In the genomic region with DNA sequence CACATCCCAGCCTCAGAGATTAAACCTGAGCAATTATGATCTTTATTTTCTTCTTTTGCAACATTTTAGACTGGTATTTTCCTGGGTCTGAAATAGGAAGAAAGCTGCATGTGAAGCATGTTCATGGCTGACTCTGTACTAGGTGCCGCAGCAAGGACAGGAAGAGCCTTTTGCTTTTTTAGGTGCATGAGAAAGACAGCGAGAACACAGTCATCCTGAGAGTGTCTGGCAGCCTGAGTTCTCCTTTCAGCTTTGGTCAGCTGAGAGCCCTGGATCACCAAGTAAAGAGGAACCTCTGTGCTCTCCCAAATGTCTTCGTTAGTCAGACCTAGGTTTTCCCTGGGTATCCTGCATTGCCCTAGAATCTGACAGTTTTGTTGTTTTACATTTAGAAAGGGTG, we compare ENCODE assay signal across 11 cellular contexts. TPM values are rescaled to one million over a fixed set of nuclear protein-coding genes. Genes with fewer than 3 reads are reported as not detected.
DNase-seq lines count a peak whose midpoint lies in the region; ATAC-seq and TF ChIP-seq lines count a peak whose summit lies in the region.
"Had no signal": no experiment of that assay in that cellular context is flagged by ENCODE, and none has a peak within 500 bp of the region (broad histone marks: within the 10 kb centered on the region; RNA-seq: fewer than 3 reads in every experiment).

No MANE protein-coding gene starts in this region.

- no peak for TF ChIP-seq CTCF in esophagus muscularis mucosa (IDR thresholded peaks at IDR 0.05)

- whole genome bisulfite sequencing in esophagus muscularis mucosa: 71% methylated on average over 3 of the region's 3 CpGs

- intact Hi-C loops in esophagus muscularis mucosa (cut with DNase I): loop anchor here (10.0 kb wide), 1 partner anchor 479 kb away; no protein-coding TSS in a partner anchor

- ATAC-seq in GM18861 (IDR thresholded peaks at IDR 0.05; ENCODE audit: unreplicated experiment) (peak; percentile 98), GM21423 (IDR thresholded peaks at IDR 0.05; ENCODE audit: unreplicated experiment) (peak; percentile 99), HG03175 (IDR thresholded peaks at IDR 0.05; ENCODE audit: unreplicated experiment) (peak; percentile 99)
- ATAC-seq: activated CD8-positive, alpha-beta T cell treated with anti-CD3 and anti-CD28 coated beads for 36 hours had no signal

- no peak for TF ChIP-seq POLR2A in esophagus muscularis mucosa (IDR thresholded peaks at IDR 0.05; ENCODE audit: low read depth)

- no peaks in the 10 kb centered on the region for H3K36me3 ChIP-seq in esophagus muscularis mucosa

- no peaks in the 10 kb centered on the region for H3K9me3 ChIP-seq in esophagus muscularis mucosa

- no peak overlapping the region for H3K27ac ChIP-seq in esophagus muscularis mucosa (replicated peaks in 1 of 4)

- no peaks in the 10 kb centered on the region for H3K27me3 ChIP-seq in esophagus muscularis mucosa

- H3K4me3 ChIP-seq in esophagus muscularis mucosa: no peak overlapping the region

- DNase-seq in esophagus muscularis mucosa (ENCODE audit: extremely low spot score) (peak; percentile 47), NCI-H1417 (lab: John Stamatoyannopoulos, UW) (no peak), NCI-H510A (lab: John Stamatoyannopoulos, UW) (no peak), DMS153 treated with DMSO at 0.1 percent for 48 hours (lab: John Stamatoyannopoulos, UW; ENCODE audit: unreplicated experiment) (no peak), HK-2 (ENCODE audit: unreplicated experiment) (no peak)
- DNase-seq: activated CD8-positive, alpha-beta T cell treated with anti-CD3 and anti-CD28 coated beads for 36 hours; NCI-H1694 treated with DMSO at 0.1 percent for 48 hours; posterior cingulate gyrus had no signal

- no peak for TF ChIP-seq EP300 in esophagus muscularis mucosa (IDR thresholded peaks at IDR 0.05)

- peaks cover 0 to 18% (median 5%) of the 10 kb centered on the region in 4 donors for H3K4me1 ChIP-seq in esophagus muscularis mucosa

RNA-seq across cellular contexts. Expression of a gene that starts 29.8 kb away (rescaled TPM):
- total RNA-seq in esophagus muscularis mucosa: 10 to 100 TPM; 19.5 to 38.8 (median 33.6) TPM

RNA-seq across cellular contexts. Expression of a gene that starts 57.1 kb away (rescaled TPM):
- total RNA-seq in esophagus muscularis mucosa: 10 to 100 TPM; 27.5 to 43.1 (median 35.5) TPM
